Comparison of ENCODE assay signal across 13 cellular contexts in the genomic region with DNA sequence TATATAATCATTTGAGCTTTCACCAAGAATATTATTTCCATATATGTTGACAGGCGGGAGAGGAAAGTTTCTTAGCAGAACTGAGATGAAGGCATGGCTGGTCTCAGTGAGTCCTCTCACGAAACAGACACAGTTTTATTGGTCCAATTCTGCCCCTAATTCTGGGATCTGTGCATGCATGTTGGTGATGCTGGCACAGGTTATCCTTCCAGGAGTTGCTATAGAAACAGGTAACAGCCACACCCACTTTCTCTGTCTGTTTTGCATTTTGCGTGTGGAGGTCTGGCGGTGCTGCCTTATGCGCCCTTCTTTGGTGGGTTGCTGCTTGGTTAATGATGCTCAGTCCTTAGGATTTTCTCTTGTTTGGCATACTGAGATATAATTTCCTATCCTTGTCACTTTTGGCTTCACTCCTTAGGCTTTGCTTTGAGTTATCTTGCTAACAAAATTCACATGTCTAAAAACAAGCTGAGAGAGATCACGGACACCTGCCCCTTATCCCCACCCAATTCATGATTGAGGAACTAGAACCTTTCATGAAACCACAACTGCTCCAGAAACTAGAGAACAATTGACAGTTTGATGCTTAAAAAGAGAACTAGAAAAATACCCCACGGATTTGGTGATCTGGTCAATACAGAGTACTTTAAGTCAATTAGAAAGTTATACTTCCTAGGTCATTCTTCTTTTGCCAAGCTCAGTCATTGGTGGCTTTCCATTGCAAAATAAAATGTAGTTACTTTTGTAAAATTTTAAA.
DNase-seq lines count a peak whose midpoint lies in the region; ATAC-seq and TF ChIP-seq lines count a peak whose summit lies in the region.
"Had no signal": no experiment of that assay in that cellular context is flagged by ENCODE, and none has a peak within 500 bp of the region (broad histone marks: within the 10 kb centered on the region; RNA-seq: fewer than 3 reads in every experiment).

No MANE protein-coding gene starts in this region.

- H3K27me3 ChIP-seq in skeletal muscle satellite cell (ENCODE audit: control insufficient read depth, insufficient read depth, low read length) (peaks cover under 1% of the 10 kb centered on the region), dorsolateral prefrontal cortex (no peaks in the 10 kb centered on the region)

- no peak overlapping the region for H3K27ac Mint-ChIP-seq in natural killer cell treated with Interleukin-12 subunit alpha and Interleukin-12 subunit beta and Interleukin-15 and Interleukin-18, amount 100 ng/mL, for 72 hours
- H3K27ac Mint-ChIP-seq: activated T-cell treated with anti-CD3 and anti-CD28 coated beads, Interleukin-2, amount 50 U/mL, for 72 hours; CD14-positive monocyte had no signal

- H3K4me3 ChIP-seq in skeletal muscle satellite cell (ENCODE audit: low read length) (no peak overlapping the region), dorsolateral prefrontal cortex (no peak overlapping the region)

- no peak overlapping the region for H3K4me2 ChIP-seq in skeletal muscle satellite cell (ENCODE audit: low read length)

- H3K4me3 Mint-ChIP-seq in natural killer cell treated with Interleukin-12 subunit alpha and Interleukin-12 subunit beta and Interleukin-15 and Interleukin-18, amount 100 ng/mL, for 72 hours = no peak overlapping the region
- H3K4me3 Mint-ChIP-seq: activated T-cell treated with anti-CD3 and anti-CD28 coated beads, Interleukin-2, amount 50 U/mL, for 72 hours; CD14-positive monocyte had no signal

- DNase-seq in natural killer cell treated with Interleukin-12 subunit alpha and Interleukin-12 subunit beta and Interleukin-15 and Interleukin-18, amount 100 ng/mL, for 72 hours (ENCODE audit: low spot score) = no peak
- DNase-seq in NCI-H510A treated with DMSO at 0.1 percent for 48 hours (lab: John Stamatoyannopoulos, UW) (no peak), dorsolateral prefrontal cortex (no peak)
- DNase-seq in stimulated activated CD4-positive, alpha-beta T cell treated with anti-CD3 and anti-CD28 coated beads, Interleukin-12 subunit alpha, Interleukin-12 subunit beta, amount 100 ng/mL, for 4 hours = no peak
- DNase-seq: activated T-cell treated with anti-CD3 and anti-CD28 coated beads, Interleukin-2, amount 50 U/mL, for 72 hours; foreskin fibroblast; NCI-H2171 treated with DMSO at 0.1 percent for 48 hours had no signal

- intact Hi-C loops in dorsolateral prefrontal cortex (cut with DNase I) = no loop called here

- no peaks in the 10 kb centered on the region for H3K9me3 ChIP-seq in skeletal muscle satellite cell (replicated peaks; ENCODE audit: low read length)

- no peaks in the 10 kb centered on the region for H3K4me1 Mint-ChIP-seq in natural killer cell treated with Interleukin-12 subunit alpha and Interleukin-12 subunit beta and Interleukin-15 and Interleukin-18, amount 100 ng/mL, for 72 hours (ENCODE audit: low read depth in 2 of 2)
- H3K4me1 Mint-ChIP-seq: CD14-positive monocyte had no signal

- no peak overlapping the region for H3K27ac ChIP-seq in dorsolateral prefrontal cortex

- ATAC-seq in GM18907 (IDR thresholded peaks at IDR 0.05; ENCODE audit: unreplicated experiment) (peak; percentile 91), GM21786 (IDR thresholded peaks at IDR 0.05; ENCODE audit: unreplicated experiment) (peak; percentile 72), HG03280 (IDR thresholded peaks at IDR 0.05; ENCODE audit: unreplicated experiment) (peak; percentile 81)
- no peak for ATAC-seq in natural killer cell treated with Interleukin-12 subunit alpha and Interleukin-12 subunit beta and Interleukin-15 and Interleukin-18, amount 100 ng/mL, for 72 hours
- ATAC-seq: activated T-cell treated with anti-CD3 and anti-CD28 coated beads, Interleukin-2, amount 50 U/mL, for 72 hours; Panc1 had no signal

- no peaks in the 10 kb centered on the region for H3K36me3 Mint-ChIP-seq in natural killer cell treated with Interleukin-12 subunit alpha and Interleukin-12 subunit beta and Interleukin-15 and Interleukin-18, amount 100 ng/mL, for 72 hours
- H3K36me3 Mint-ChIP-seq: CD14-positive monocyte had no signal

- peak overlapping the region; percentile 32 for H3K9ac ChIP-seq in skeletal muscle satellite cell (ENCODE audit: low read depth, low read length)

- no peak for TF ChIP-seq CTCF in dorsolateral prefrontal cortex (IDR thresholded peaks at IDR 0.05 in 54 of 56, conservative IDR thresholded peaks at IDR 0.05 in 2 of 56; ENCODE audit: low read depth in 1 of 56, partially characterized antibody in 56 of 56)

- peaks cover 5% of the 10 kb centered on the region for H3K9me3 Mint-ChIP-seq in natural killer cell treated with Interleukin-12 subunit alpha and Interleukin-12 subunit beta and Interleukin-15 and Interleukin-18, amount 100 ng/mL, for 72 hours

- H3K4me1 ChIP-seq in skeletal muscle satellite cell (ENCODE audit: control insufficient read depth, insufficient read depth, low read length) = peaks cover 13% of the 10 kb centered on the region

- no peaks in the 10 kb centered on the region for H3K27me3 Mint-ChIP-seq in natural killer cell treated with Interleukin-12 subunit alpha and Interleukin-12 subunit beta and Interleukin-15 and Interleukin-18, amount 100 ng/mL, for 72 hours

- H3K36me3 ChIP-seq in skeletal muscle satellite cell (ENCODE audit: insufficient read depth, low read length) = no peaks in the 10 kb centered on the region

Comparison
In these comparisons a context has a peak if more than half of its experiments do, and no peak if none do; other contexts are left out.
1. ATAC-seq: peak in GM18907 (single experiment), GM21786 (single experiment) and HG03280 (single experiment); none in natural killer cell treated with Interleukin-12 subunit alpha and Interleukin-12 subunit beta and Interleukin-15 and Interleukin-18, amount 100 ng/mL, for 72 hours (0 of 2).